Comparison of ENCODE assay signal across 18 cellular contexts in the genomic region with DNA sequence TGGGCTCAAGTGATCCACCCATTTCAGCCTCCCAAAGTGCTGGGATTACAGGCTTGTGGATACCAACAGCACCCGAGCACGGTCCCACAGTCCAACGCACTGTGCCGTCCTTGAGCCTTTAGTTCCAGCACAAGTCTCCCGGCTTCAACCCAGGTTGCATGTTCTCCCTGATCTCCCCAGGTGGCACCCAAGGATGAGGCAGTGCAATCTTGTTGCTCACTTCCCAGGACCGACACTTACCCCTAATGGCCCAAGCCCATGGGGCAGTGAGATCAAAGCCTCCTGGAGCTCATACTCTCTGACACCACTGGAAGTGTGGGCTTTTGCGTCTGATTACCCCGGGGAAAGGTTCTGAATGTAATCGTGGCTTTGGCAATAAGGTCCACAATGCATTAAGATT. TPM values are rescaled to one million over a fixed set of nuclear protein-coding genes. Genes with fewer than 3 reads are reported as not detected.
DNase-seq lines count a peak whose midpoint lies in the region; ATAC-seq and TF ChIP-seq lines count a peak whose summit lies in the region.
"Had no signal": no experiment of that assay in that cellular context is flagged by ENCODE, and none has a peak within 500 bp of the region (broad histone marks: within the 10 kb centered on the region; RNA-seq: fewer than 3 reads in every experiment).

No MANE protein-coding gene starts in this region.

- H3K4me3 Mint-ChIP-seq in CD8-positive, alpha-beta memory T cell = no peak overlapping the region
- H3K4me3 Mint-ChIP-seq in stimulated activated naive B cell treated with anti-CD40 and anti-IgM and Interleukin-4, amounts not matched to agents 10 μg/mL and 1 μg/mL and 100 μg/mL, for 72 hours = no peak overlapping the region
- H3K4me3 Mint-ChIP-seq: CD4-positive, alpha-beta memory T cell; HFFc6 had no signal

- in situ Hi-C loops in brain microvascular endothelial cell (cut with HindIII; ENCODE audit: low pct_ligation_motif_present, low sequenced_read_pairs) = no loop called here

- H3K27me3 Mint-ChIP-seq in CD8-positive, alpha-beta memory T cell = peaks cover 0 to 2% of the 10 kb centered on the region in 2 donors
- H3K27me3 Mint-ChIP-seq in stimulated activated naive B cell treated with anti-CD40 and anti-IgM and Interleukin-4, amounts not matched to agents 10 μg/mL and 1 μg/mL and 100 μg/mL, for 72 hours = no peaks in the 10 kb centered on the region
- H3K27me3 Mint-ChIP-seq: CD4-positive, alpha-beta memory T cell had no signal

- H2AFZ ChIP-seq in SK-N-SH (ENCODE audit: low read depth) = no peak overlapping the region

- no peaks in the 10 kb centered on the region for H3K36me3 Mint-ChIP-seq in CD8-positive, alpha-beta memory T cell
- H3K36me3 Mint-ChIP-seq in stimulated activated naive B cell treated with anti-CD40 and anti-IgM and Interleukin-4, amounts not matched to agents 10 μg/mL and 1 μg/mL and 100 μg/mL, for 72 hours = no peaks in the 10 kb centered on the region
- H3K36me3 Mint-ChIP-seq: CD4-positive, alpha-beta memory T cell had no signal

- ATAC-seq in SK-N-SH treated with all-trans-retinoic acid at 6 μM for 48 hours (no peak), HG03097 (IDR thresholded peaks at IDR 0.05; ENCODE audit: low FRiP score, unreplicated experiment) (no peak)
- no peak for ATAC-seq in stimulated activated naive B cell treated with anti-CD40 and anti-IgM and Interleukin-4, amounts not matched to agents 10 μg/mL and 1 μg/mL and 100 μg/mL, for 72 hours (replicated peaks)

- TF ChIP-seq EP300 in SK-N-SH (IDR thresholded peaks at IDR 0.05; ENCODE audit: borderline replicate concordance in 1 of 2, low read depth in 1 of 2, low read length in 1 of 2) = no peak

- H3K4me1 ChIP-seq in SK-N-SH (ENCODE audit: control insufficient read depth in 1 of 2, insufficient read depth in 2 of 2, low read depth in 1 of 2, low read length in 1 of 2) = peaks cover 4 to 56% of the 10 kb centered on the region in 2 experiments; a peak in 3 of 4 replicates
- peaks cover 8% of the 10 kb centered on the region for H3K4me1 ChIP-seq in CD8-positive, alpha-beta memory T cell (ENCODE audit: insufficient read depth, low read length)
- H3K4me1 ChIP-seq: Caco-2, HAP-1 had no signal

- POLR2A ChIA-PET in SK-N-SH (lab: Yijun Ruan, JAX) = no interaction called here
- POLR2A ChIA-PET in CD8-positive, alpha-beta memory T cell (lab: Charles Lee) = no interaction called here

- H3K79me2 ChIP-seq in SK-N-SH (ENCODE audit: insufficient read depth) = peaks cover 71% of the 10 kb centered on the region

- TF ChIP-seq RAD21 in SK-N-SH (IDR thresholded peaks at IDR 0.05; ENCODE audit: low read length) = no peak

- H4K20me1 ChIP-seq in SK-N-SH (ENCODE audit: insufficient read depth) = peaks cover 67% of the 10 kb centered on the region

- no peaks in the 10 kb centered on the region for H3K9me3 Mint-ChIP-seq in CD8-positive, alpha-beta memory T cell
- peaks cover 0 to 2% of the 10 kb centered on the region in 2 donors for H3K9me3 Mint-ChIP-seq in stimulated activated naive B cell treated with anti-CD40 and anti-IgM and Interleukin-4, amounts not matched to agents 10 μg/mL and 1 μg/mL and 100 μg/mL, for 72 hours
- H3K9me3 Mint-ChIP-seq: CD4-positive, alpha-beta memory T cell had no signal

- H3K9ac ChIP-seq in SK-N-SH = no peak overlapping the region

- peaks cover 50 to 51% of the 10 kb centered on the region in 2 experiments for H3K36me3 ChIP-seq in SK-N-SH (replicated peaks in 1 of 2; ENCODE audit: control insufficient read depth in 1 of 2, insufficient read depth in 2 of 2, low read length in 1 of 2)
- no peaks in the 10 kb centered on the region for H3K36me3 ChIP-seq in CD8-positive, alpha-beta memory T cell (ENCODE audit: insufficient read depth, low read length)
- no peaks in the 10 kb centered on the region for H3K36me3 ChIP-seq in brain microvascular endothelial cell (replicated peaks)
- H3K36me3 ChIP-seq: HAP-1 had no signal

- no peak overlapping the region for H3K27ac ChIP-seq in SK-N-SH (ENCODE audit: low read depth in 2 of 2, low read length in 1 of 2)
- peak overlapping the region; percentile 39 for H3K27ac ChIP-seq in CD8-positive, alpha-beta memory T cell (ENCODE audit: low read depth, low read length)
- H3K27ac ChIP-seq in brain microvascular endothelial cell = peak overlapping the region; percentile 14

- CTCF ChIA-PET in SK-N-SH (lab: Yijun Ruan, JAX) = interaction anchor here (0.8 to 1.5 kb wide), 2 partner anchors 81 to 92 kb away, joined by 3 to 5 read pairs; no protein-coding TSS in a partner anchor
- CTCF ChIA-PET in CD8-positive, alpha-beta memory T cell (lab: Charles Lee) = no interaction called here

- H3K9me2 ChIP-seq in SK-N-SH = no peaks in the 10 kb centered on the region

- peaks cover 0 to 4% (median 4%) of the 10 kb centered on the region in 3 donors for H3K4me1 Mint-ChIP-seq in CD8-positive, alpha-beta memory T cell
- H3K4me1 Mint-ChIP-seq in stimulated activated naive B cell treated with anti-CD40 and anti-IgM and Interleukin-4, amounts not matched to agents 10 μg/mL and 1 μg/mL and 100 μg/mL, for 72 hours = peaks cover 24 to 35% of the 10 kb centered on the region in 2 donors

- H3K27me3 ChIP-seq in SK-N-SH (ENCODE audit: insufficient read depth) (no peaks in the 10 kb centered on the region), brain microvascular endothelial cell (replicated peaks) (peaks cover 23% of the 10 kb centered on the region)
- no peaks in the 10 kb centered on the region for H3K27me3 ChIP-seq in CD8-positive, alpha-beta memory T cell (ENCODE audit: insufficient read depth, low read length, poor library complexity, severe bottlenecking)

- DNase-seq in SK-N-SH (no peak), brain microvascular endothelial cell (no peak), inferior parietal cortex (ENCODE audit: extremely low spot score) (no peak)
- no peak for DNase-seq in CD8-positive, alpha-beta memory T cell
- no peak for DNase-seq in stimulated activated naive B cell treated with anti-CD40 and anti-IgM and Interleukin-4, amounts not matched to agents 10 μg/mL and 1 μg/mL and 100 μg/mL, for 72 hours
- DNase-seq: 8988T; C1 segment of cervical spinal cord; Caco-2; CD4-positive, alpha-beta memory T cell; DMS153; DND-41; GOT3; HFFc6 had no signal

- peaks cover 2% of the 10 kb centered on the region for H3F3A ChIP-seq in SK-N-SH (replicated peaks; ENCODE audit: insufficient read depth)

- peak overlapping the region; percentile 20; the same call in 1 of the 2 replicates for H3K4me2 ChIP-seq in SK-N-SH

- H3K4me3 ChIP-seq in SK-N-SH (ENCODE audit: low read depth in 2 of 2, low read length in 1 of 2) = no peak overlapping the region
- no peak overlapping the region for H3K4me3 ChIP-seq in CD8-positive, alpha-beta memory T cell (ENCODE audit: low read length)
- H3K4me3 ChIP-seq in brain microvascular endothelial cell (ENCODE audit: low read depth, low read length) = no peak overlapping the region
- H3K4me3 ChIP-seq: HAP-1 had no signal

- no peak overlapping the region for H3K27ac Mint-ChIP-seq in CD8-positive, alpha-beta memory T cell
- peak overlapping the region; percentile 51 for H3K27ac Mint-ChIP-seq in stimulated activated naive B cell treated with anti-CD40 and anti-IgM and Interleukin-4, amounts not matched to agents 10 μg/mL and 1 μg/mL and 100 μg/mL, for 72 hours
- H3K27ac Mint-ChIP-seq: CD4-positive, alpha-beta memory T cell; HFFc6 had no signal

- WGBS in SK-N-SH (ENCODE audit: low lambda C conversion rate) = 89% methylated on average over 8 of the region's 9 CpGs

- H3K9me3 ChIP-seq in SK-N-SH = no peaks in the 10 kb centered on the region
- no peaks in the 10 kb centered on the region for H3K9me3 ChIP-seq in CD8-positive, alpha-beta memory T cell (ENCODE audit: low read length)
- H3K9me3 ChIP-seq: Caco-2, HAP-1 had no signal

- TF ChIP-seq CTCF in SK-N-SH (IDR thresholded peaks at IDR 0.05) = no peak
- TF ChIP-seq CTCF in brain microvascular endothelial cell (IDR thresholded peaks at IDR 0.05; ENCODE audit: low read depth, low read length, missing control alignments) = no peak

TF ChIP-seq in SK-N-SH, 30 proteins besides CTCF, POLR2A, EP300 and RAD21 (continues in another document):
- TF ChIP-seq MEF2A (IDR thresholded peaks at IDR 0.05; ENCODE audit: borderline replicate concordance, low read depth) = no peak

TF ChIP-seq in SK-N-SH treated with all-trans-retinoic acid at 6 μM for 48 hours, 23 proteins besides CTCF, POLR2A, EP300 and RAD21:
- TF ChIP-seq ZNF8 (CRISPR knock-in tag; IDR thresholded peaks at IDR 0.05) (no peak), CSDC2 (CRISPR knock-in tag; IDR thresholded peaks at IDR 0.05) (no peak), ZNF70 (CRISPR knock-in tag; IDR thresholded peaks at IDR 0.05) (no peak), ZFP30 (CRISPR knock-in tag; IDR thresholded peaks at IDR 0.05) (no peak), ESRRG (CRISPR knock-in tag; IDR thresholded peaks at IDR 0.05) (no peak), SNAI2 (CRISPR knock-in tag; IDR thresholded peaks at IDR 0.05) (no peak), OSR1 (CRISPR knock-in tag; IDR thresholded peaks at IDR 0.05) (no peak)
TF ChIP-seq in SK-N-SH treated with all-trans-retinoic acid at 6 μM for 48 hours: peak in this region for 0.

RNA-seq across cellular contexts. Expression of a gene that starts 3.5 kb away (rescaled TPM):
- polyA plus RNA-seq in SK-N-SH (2012; rRNA removed) = 193 and 241 TPM in 2 replicates
- 123 and 160 TPM in 2 replicates for polyA plus RNA-seq in SK-N-SH (2012; cell fraction: cytosol; rRNA removed)
- 488 and 508 TPM in 2 replicates for polyA plus RNA-seq in SK-N-SH (2012; cell fraction: nucleus; rRNA removed)
- not detected for total RNA-seq in CD8-positive, alpha-beta memory T cell
- not detected for polyA plus RNA-seq in CD8-positive, alpha-beta memory T cell
- total RNA-seq: Caco-2; CD4-positive, alpha-beta memory T cell; HFFc6 had no signal
- polyA plus RNA-seq: CD4-positive, alpha-beta memory T cell had no signal

RNA-seq across cellular contexts. Expression of a gene that starts 35.5 kb away (rescaled TPM):
- not detected in 2 replicates for polyA plus RNA-seq in SK-N-SH (2012; rRNA removed)
- not detected in 2 replicates for polyA plus RNA-seq in SK-N-SH (2012; cell fraction: cytosol; rRNA removed)
- not detected in 2 replicates for polyA plus RNA-seq in SK-N-SH (2012; cell fraction: nucleus; rRNA removed)
- not detected for total RNA-seq in CD8-positive, alpha-beta memory T cell
- not detected for polyA plus RNA-seq in CD8-positive, alpha-beta memory T cell
- total RNA-seq: A673; CD4-positive, alpha-beta memory T cell had no signal
- polyA plus RNA-seq: BJ; CD4-positive, alpha-beta memory T cell had no signal

RNA-seq across cellular contexts. Expression of a gene that starts 47.1 kb away (rescaled TPM):
- 0.82 and 1.2 TPM in 2 replicates for polyA plus RNA-seq in SK-N-SH (2012; rRNA removed)
- polyA plus RNA-seq in SK-N-SH (2012; cell fraction: cytosol; rRNA removed) = 1.1 TPM in 2 replicates
- 0.70 and 1.3 TPM in 2 replicates for polyA plus RNA-seq in SK-N-SH (2012; cell fraction: nucleus; rRNA removed)
- total RNA-seq in CD8-positive, alpha-beta memory T cell = 1 to 10 TPM; 3.0 to 3.2 TPM
- 2.9 TPM for polyA plus RNA-seq in CD8-positive, alpha-beta memory T cell

Comparison
In these comparisons a context has a peak if more than half of its experiments do, and no peak if none do; other contexts are left out.
1. H3K27ac ChIP-seq: peak in CD8-positive, alpha-beta memory T cell (single experiment) and brain microvascular endothelial cell (single experiment); none in SK-N-SH (0 of 2).
2. RNA of a gene that starts 3.5 kb away (polyA plus RNA-seq): 123 to 508 TPM in SK-N-SH; not detected in CD8-positive, alpha-beta memory T cell (single experiment); every median in the first group is over 100 times any median in the second.